14 cellular contexts compared by ENCODE assay signal in genomic region chr17:79544142-79544914, GRCh38.
"Had no signal": no experiment of that assay in that cellular context is flagged by ENCODE, and none has a peak within 500 bp of the region (broad histone marks: within the 10 kb centered on the region; RNA-seq: fewer than 3 reads in every experiment).

No MANE protein-coding gene starts in this region.

- H3K9me3 Mint-ChIP-seq: activated CD4-positive, alpha-beta T cell treated with anti-CD3 and anti-CD28 coated beads, Interleukin-2, amount 10 ng/mL, durations not matched to agents 24 days and 14 days; activated CD8-positive, alpha-beta T cell treated with anti-CD3 and anti-CD28 coated beads for 36 hours; activated naive CD4-positive, alpha-beta T cell treated with anti-CD3 and anti-CD28 coated beads, Interleukin-2, amount 10 ng/mL, durations not matched to agents 7 days and 5 days; activated naive CD8-positive, alpha-beta T cell treated with anti-CD3 and anti-CD28 coated beads, Interleukin-2, amount 50 U/mL, for 24 hours; activated T-helper 17 cell treated with anti-CD3 and anti-CD28 coated beads, Interleukin-2, amount 50 U/mL, for 72 hours; stimulated activated naive CD8-positive, alpha-beta T cell treated with anti-CD3 and anti-CD28 coated beads, Interleukin-15, Interleukin-2, amounts not matched to agents 100 ng/mL and 50 ng/mL, for 24 hours; T-helper 1 cell treated with Interleukin-12 subunit alpha and Interleukin-12 subunit beta and Interleukin-4 antibody, amounts not matched to agents 30 μg/mL and 1 μg/mL, for 36 hours had no signal

- H3K4me1 Mint-ChIP-seq: activated CD4-positive, alpha-beta T cell treated with anti-CD3 and anti-CD28 coated beads, Interleukin-2, amount 10 ng/mL, durations not matched to agents 24 days and 14 days; activated naive CD4-positive, alpha-beta T cell treated with anti-CD3 and anti-CD28 coated beads, Interleukin-2, amount 10 ng/mL, durations not matched to agents 7 days and 5 days; activated naive CD8-positive, alpha-beta T cell treated with anti-CD3 and anti-CD28 coated beads, Interleukin-2, amount 50 U/mL, for 24 hours; activated T-helper 17 cell treated with anti-CD3 and anti-CD28 coated beads, Interleukin-2, amount 50 U/mL, for 72 hours had no signal

- H3K4me3 Mint-ChIP-seq: activated CD4-positive, alpha-beta T cell treated with anti-CD3 and anti-CD28 coated beads, Interleukin-2, amount 10 ng/mL, durations not matched to agents 24 days and 14 days; activated CD8-positive, alpha-beta T cell treated with anti-CD3 and anti-CD28 coated beads for 36 hours; activated naive CD4-positive, alpha-beta T cell treated with anti-CD3 and anti-CD28 coated beads, Interleukin-2, amount 10 ng/mL, durations not matched to agents 7 days and 5 days; activated naive CD8-positive, alpha-beta T cell treated with anti-CD3 and anti-CD28 coated beads, Interleukin-2, amount 50 U/mL, for 24 hours; activated T-helper 17 cell treated with anti-CD3 and anti-CD28 coated beads, Interleukin-2, amount 50 U/mL, for 72 hours; stimulated activated naive CD8-positive, alpha-beta T cell treated with anti-CD3 and anti-CD28 coated beads, Interleukin-15, Interleukin-2, amounts not matched to agents 100 ng/mL and 50 ng/mL, for 24 hours; T-helper 1 cell treated with Interleukin-12 subunit alpha and Interleukin-12 subunit beta and Interleukin-4 antibody, amounts not matched to agents 30 μg/mL and 1 μg/mL, for 36 hours had no signal

- DNase-seq: activated CD4-positive, alpha-beta T cell treated with anti-CD3 and anti-CD28 coated beads, Interleukin-2, amount 10 ng/mL, durations not matched to agents 24 days and 14 days; activated CD8-positive, alpha-beta T cell treated with anti-CD3 and anti-CD28 coated beads for 36 hours; activated naive CD4-positive, alpha-beta T cell treated with anti-CD3 and anti-CD28 coated beads, Interleukin-2, amount 10 ng/mL, durations not matched to agents 7 days and 5 days; activated naive CD8-positive, alpha-beta T cell treated with anti-CD3 and anti-CD28 coated beads, Interleukin-2, amount 50 U/mL, for 24 hours; activated T-cell treated with anti-CD3 and anti-CD28 coated beads, Interleukin-2, amount 50 U/mL, for 1 hour; islet precursor cell; left lung; trophoblast cell had no signal

- H3K27ac ChIP-seq: ascending aorta, breast epithelium, left lung, pancreas had no signal

- ATAC-seq: activated CD8-positive, alpha-beta T cell treated with anti-CD3 and anti-CD28 coated beads for 36 hours; activated naive CD8-positive, alpha-beta T cell treated with anti-CD3 and anti-CD28 coated beads, Interleukin-2, amount 50 U/mL, for 24 hours; activated T-helper 17 cell treated with anti-CD3 and anti-CD28 coated beads, Interleukin-2, amount 50 U/mL, for 72 hours; left lung; pancreas had no signal

- H3K27ac Mint-ChIP-seq: activated CD4-positive, alpha-beta T cell treated with anti-CD3 and anti-CD28 coated beads, Interleukin-2, amount 10 ng/mL, durations not matched to agents 24 days and 14 days; activated CD8-positive, alpha-beta T cell treated with anti-CD3 and anti-CD28 coated beads for 36 hours; activated naive CD4-positive, alpha-beta T cell treated with anti-CD3 and anti-CD28 coated beads, Interleukin-2, amount 10 ng/mL, durations not matched to agents 7 days and 5 days; activated naive CD8-positive, alpha-beta T cell treated with anti-CD3 and anti-CD28 coated beads, Interleukin-2, amount 50 U/mL, for 24 hours; activated T-helper 17 cell treated with anti-CD3 and anti-CD28 coated beads, Interleukin-2, amount 50 U/mL, for 72 hours; stimulated activated naive CD8-positive, alpha-beta T cell treated with anti-CD3 and anti-CD28 coated beads, Interleukin-15, Interleukin-2, amounts not matched to agents 100 ng/mL and 50 ng/mL, for 24 hours; T-helper 1 cell treated with Interleukin-12 subunit alpha and Interleukin-12 subunit beta and Interleukin-4 antibody, amounts not matched to agents 30 μg/mL and 1 μg/mL, for 36 hours had no signal

- H3K27me3 Mint-ChIP-seq: activated CD4-positive, alpha-beta T cell treated with anti-CD3 and anti-CD28 coated beads, Interleukin-2, amount 10 ng/mL, durations not matched to agents 24 days and 14 days; stimulated activated naive CD8-positive, alpha-beta T cell treated with anti-CD3 and anti-CD28 coated beads, Interleukin-15, Interleukin-2, amounts not matched to agents 100 ng/mL and 50 ng/mL, for 24 hours had no signal

- H3K36me3 Mint-ChIP-seq: activated naive CD4-positive, alpha-beta T cell treated with anti-CD3 and anti-CD28 coated beads, Interleukin-2, amount 10 ng/mL, durations not matched to agents 7 days and 5 days had no signal
